Comparison of ENCODE assay signal across 9 cellular contexts in genomic region chr4:83009529-83009928, GRCh38. TPM values are rescaled to one million over a fixed set of nuclear protein-coding genes. Genes with fewer than 3 reads are reported as not detected.
DNase-seq lines count a peak whose midpoint lies in the region; ATAC-seq and TF ChIP-seq lines count a peak whose summit lies in the region.
"Had no signal": no experiment of that assay in that cellular context is flagged by ENCODE, and none has a peak within 500 bp of the region (broad histone marks: within the 10 kb centered on the region; RNA-seq: fewer than 3 reads in every experiment).

No MANE protein-coding gene starts in this region.

- H3K36me3 ChIP-seq in iPS-20b (ENCODE audit: insufficient read depth, low read depth, low read length): no peaks in the 10 kb centered on the region
- no peaks in the 10 kb centered on the region for H3K36me3 ChIP-seq in subcutaneous abdominal adipose tissue (ENCODE audit: control insufficient read depth in 5 of 5, insufficient read depth in 5 of 5, low read length in 5 of 5)

- CTCF ChIA-PET in activated CD4-positive, alpha-beta T cell treated with anti-CD3 and anti-CD28 coated beads, Interleukin-2, amount 10 ng/mL, durations not matched to agents 7 days and 5 days (lab: Charles Lee): interaction anchor here (0.6 kb wide), 1 partner anchor 222 kb away, joined by 3 read pairs; no protein-coding TSS in a partner anchor

- intact Hi-C loops in activated T-helper 1 cell treated with anti-CD3 and anti-CD28 coated beads, Interleukin-12 subunit alpha, Interleukin-12 subunit beta, Interleukin-2, Interleukin-4 antibody, amounts not matched to agents 30 ng/mL and 10 ng/mL and 1 ng/mL, durations not matched to agents 14 hours and 24 hours and 36 hours (cut with micrococcal nuclease): no loop called here

- no peaks in the 10 kb centered on the region for H3K9me3 ChIP-seq in iPS-20b (ENCODE audit: insufficient read depth, low read depth, low read length)
- H3K9me3 ChIP-seq in subcutaneous abdominal adipose tissue (ENCODE audit: control insufficient read depth in 5 of 5, low read length in 5 of 5): no peaks in the 10 kb centered on the region

- H3K4me3 ChIP-seq in iPS-20b (ENCODE audit: low read length) (peak overlapping the region; percentile 86), subcutaneous abdominal adipose tissue (ENCODE audit: low read depth in 1 of 5, low read length in 5 of 5) (peak overlapping the region in 3 of 5 donors; percentile 79 to 89 (median 83))

- peaks cover 18% of the 10 kb centered on the region for H3K36me3 Mint-ChIP-seq in activated CD4-positive, alpha-beta T cell treated with anti-CD3 and anti-CD28 coated beads, Interleukin-2, amount 10 ng/mL, durations not matched to agents 7 days and 5 days (ENCODE audit: low read depth)
- H3K36me3 Mint-ChIP-seq in activated T-helper 1 cell treated with anti-CD3 and anti-CD28 coated beads, Interleukin-12 subunit alpha, Interleukin-12 subunit beta, Interleukin-2, Interleukin-4 antibody, amounts not matched to agents 30 ng/mL and 10 ng/mL and 1 ng/mL, durations not matched to agents 14 hours and 24 hours and 36 hours (ENCODE audit: low read depth): peaks cover 3% of the 10 kb centered on the region

- H3K4me3 Mint-ChIP-seq in activated CD4-positive, alpha-beta T cell treated with anti-CD3 and anti-CD28 coated beads, Interleukin-2, amount 10 ng/mL, durations not matched to agents 7 days and 5 days: peak overlapping the region; percentile 96
- H3K4me3 Mint-ChIP-seq in activated T-helper 1 cell treated with anti-CD3 and anti-CD28 coated beads, Interleukin-12 subunit alpha, Interleukin-12 subunit beta, Interleukin-2, Interleukin-4 antibody, amounts not matched to agents 30 ng/mL and 10 ng/mL and 1 ng/mL, durations not matched to agents 14 hours and 24 hours and 36 hours: peak overlapping the region; percentile 96

- no peak for TF ChIP-seq CTCF in GM10266 (IDR thresholded peaks at IDR 0.05; ENCODE audit: control insufficient read depth, insufficient read depth, low read depth, missing control alignments)

- POLR2A ChIA-PET in activated CD4-positive, alpha-beta T cell treated with anti-CD3 and anti-CD28 coated beads, Interleukin-2, amount 10 ng/mL, durations not matched to agents 7 days and 5 days (lab: Charles Lee): interaction anchor here (0.9 kb wide), 1 partner anchor 10 kb away, joined by 5 read pairs; no protein-coding TSS in a partner anchor

- no peaks in the 10 kb centered on the region for H3K27me3 Mint-ChIP-seq in activated CD4-positive, alpha-beta T cell treated with anti-CD3 and anti-CD28 coated beads, Interleukin-2, amount 10 ng/mL, durations not matched to agents 7 days and 5 days
- H3K27me3 Mint-ChIP-seq in activated T-helper 1 cell treated with anti-CD3 and anti-CD28 coated beads, Interleukin-12 subunit alpha, Interleukin-12 subunit beta, Interleukin-2, Interleukin-4 antibody, amounts not matched to agents 30 ng/mL and 10 ng/mL and 1 ng/mL, durations not matched to agents 14 hours and 24 hours and 36 hours (ENCODE audit: insufficient read depth): no peaks in the 10 kb centered on the region

- H3K9ac ChIP-seq in iPS-20b (ENCODE audit: low read depth, low read length) (peak overlapping the region; percentile 82; the same call in 1 of the 2 replicates), subcutaneous abdominal adipose tissue (ENCODE audit: low read length in 5 of 5) (peak overlapping the region in 4 of 5 donors; percentile 53 to 85 (median 61))

- DNase-seq in activated CD4-positive, alpha-beta T cell treated with anti-CD3 and anti-CD28 coated beads, Interleukin-2, amount 10 ng/mL, durations not matched to agents 7 days and 5 days: no peak
- no peak for DNase-seq in activated CD4-positive, alpha-beta T cell treated with anti-CD3 and anti-CD28 coated beads, Interleukin-2, amount 50 U/mL, for 48 hours
- DNase-seq in activated T-helper 1 cell treated with anti-CD3 and anti-CD28 coated beads, Interleukin-12 subunit alpha, Interleukin-12 subunit beta, Interleukin-2, Interleukin-4 antibody, amounts not matched to agents 30 ng/mL and 10 ng/mL and 1 ng/mL, durations not matched to agents 14 hours and 24 hours and 36 hours (ENCODE audit: low spot score): no peak
- DNase-seq in NCI-H2029 treated with DMSO at 0.1 percent for 48 hours (lab: John Stamatoyannopoulos, UW): no peak
- DNase-seq in GM10266 (ENCODE audit: extremely low spot score): no peak
- DNase-seq: NCI-H2029 had no signal

- peaks cover 49% of the 10 kb centered on the region for H3K4me1 Mint-ChIP-seq in activated CD4-positive, alpha-beta T cell treated with anti-CD3 and anti-CD28 coated beads, Interleukin-2, amount 10 ng/mL, durations not matched to agents 7 days and 5 days
- peaks cover 57% of the 10 kb centered on the region for H3K4me1 Mint-ChIP-seq in activated T-helper 1 cell treated with anti-CD3 and anti-CD28 coated beads, Interleukin-12 subunit alpha, Interleukin-12 subunit beta, Interleukin-2, Interleukin-4 antibody, amounts not matched to agents 30 ng/mL and 10 ng/mL and 1 ng/mL, durations not matched to agents 14 hours and 24 hours and 36 hours (ENCODE audit: low read depth)

- H3K9me3 Mint-ChIP-seq in activated CD4-positive, alpha-beta T cell treated with anti-CD3 and anti-CD28 coated beads, Interleukin-2, amount 10 ng/mL, durations not matched to agents 7 days and 5 days: no peaks in the 10 kb centered on the region
- no peaks in the 10 kb centered on the region for H3K9me3 Mint-ChIP-seq in activated T-helper 1 cell treated with anti-CD3 and anti-CD28 coated beads, Interleukin-12 subunit alpha, Interleukin-12 subunit beta, Interleukin-2, Interleukin-4 antibody, amounts not matched to agents 30 ng/mL and 10 ng/mL and 1 ng/mL, durations not matched to agents 14 hours and 24 hours and 36 hours

- H3K27me3 ChIP-seq in iPS-20b (ENCODE audit: insufficient read depth, low read length): peaks cover 25% of the 10 kb centered on the region
- no peaks in the 10 kb centered on the region for H3K27me3 ChIP-seq in subcutaneous abdominal adipose tissue (ENCODE audit: control insufficient read depth in 5 of 5, insufficient read depth in 4 of 5, low read length in 5 of 5)

- H3K4me1 ChIP-seq in iPS-20b (ENCODE audit: insufficient read depth, low read length) (peaks cover 13% of the 10 kb centered on the region; the same call in 1 of the 2 replicates), subcutaneous abdominal adipose tissue (ENCODE audit: control insufficient read depth in 5 of 5, insufficient read depth in 5 of 5, low read length in 5 of 5) (peaks cover 6 to 36% (median 32%) of the 10 kb centered on the region in 5 donors)

- peak overlapping the region; percentile 94 for H3K27ac Mint-ChIP-seq in activated CD4-positive, alpha-beta T cell treated with anti-CD3 and anti-CD28 coated beads, Interleukin-2, amount 10 ng/mL, durations not matched to agents 7 days and 5 days
- peak overlapping the region; percentile 90 for H3K27ac Mint-ChIP-seq in activated T-helper 1 cell treated with anti-CD3 and anti-CD28 coated beads, Interleukin-12 subunit alpha, Interleukin-12 subunit beta, Interleukin-2, Interleukin-4 antibody, amounts not matched to agents 30 ng/mL and 10 ng/mL and 1 ng/mL, durations not matched to agents 14 hours and 24 hours and 36 hours

- no peak overlapping the region for H3K27ac ChIP-seq in iPS-20b (ENCODE audit: low read length)
- H3K27ac ChIP-seq in subcutaneous abdominal adipose tissue (ENCODE audit: low read depth, low read length): peak overlapping the region; percentile 72

- ATAC-seq in GM18907 (IDR thresholded peaks at IDR 0.05; ENCODE audit: unreplicated experiment): no peak

RNA-seq across cellular contexts. Expression of gene LIN54, which starts 1.1 kb away (rescaled TPM):
- total RNA-seq in activated CD4-positive, alpha-beta T cell treated with anti-CD3 and anti-CD28 coated beads, Interleukin-2, amount 10 ng/mL, durations not matched to agents 7 days and 5 days: 10 to 100 TPM; 39.1 to 48.1 TPM
- 26.6 and 29.3 TPM in 2 replicates for total RNA-seq in activated T-helper 1 cell treated with anti-CD3 and anti-CD28 coated beads, Interleukin-12 subunit alpha, Interleukin-12 subunit beta, Interleukin-2, Interleukin-4 antibody, amounts not matched to agents 30 ng/mL and 10 ng/mL and 1 ng/mL, durations not matched to agents 14 hours and 24 hours and 36 hours

RNA-seq across cellular contexts. Expression of gene COPS4, which starts 25.5 kb away (rescaled TPM):
- 10 to 100 TPM; 28.0 to 29.3 TPM for total RNA-seq in activated CD4-positive, alpha-beta T cell treated with anti-CD3 and anti-CD28 coated beads, Interleukin-2, amount 10 ng/mL, durations not matched to agents 7 days and 5 days
- 35.8 and 38.8 TPM in 2 replicates for total RNA-seq in activated T-helper 1 cell treated with anti-CD3 and anti-CD28 coated beads, Interleukin-12 subunit alpha, Interleukin-12 subunit beta, Interleukin-2, Interleukin-4 antibody, amounts not matched to agents 30 ng/mL and 10 ng/mL and 1 ng/mL, durations not matched to agents 14 hours and 24 hours and 36 hours
